Comparison of ENCODE assay signal across 24 cellular contexts in genomic region chr7:78062214-78062613, GRCh38.
"Had no signal": no experiment of that assay in that cellular context is flagged by ENCODE, and none has a peak within 500 bp of the region (broad histone marks: within the 10 kb centered on the region; RNA-seq: fewer than 3 reads in every experiment).

No MANE protein-coding gene starts in this region.

- H3K4me1 Mint-ChIP-seq: activated CD4-positive, alpha-beta T cell treated with anti-CD3 and anti-CD28 coated beads, Interleukin-2, amount 10 ng/mL, durations not matched to agents 7 days and 5 days; activated naive CD8-positive, alpha-beta T cell treated with anti-CD3 and anti-CD28 coated beads, Interleukin-2, amount 50 U/mL, for 24 hours; brain; central memory CD8-positive, alpha-beta T cell had no signal

- H3K9me3 Mint-ChIP-seq: activated CD4-positive, alpha-beta memory T cell treated with anti-CD3 and anti-CD28 coated beads for 36 hours; activated CD4-positive, alpha-beta T cell treated with anti-CD3 and anti-CD28 coated beads, Interleukin-2, amount 10 ng/mL, durations not matched to agents 7 days and 5 days; activated naive CD4-positive, alpha-beta T cell treated with anti-CD3 and anti-CD28 coated beads, Interleukin-2, amount 50 U/mL, for 72 hours; activated naive CD8-positive, alpha-beta T cell treated with anti-CD3 and anti-CD28 coated beads, Interleukin-2, amount 50 U/mL, for 24 hours; activated T-cell treated with anti-CD3 and anti-CD28 coated beads, Interleukin-2, amount 50 U/mL, for 4 hours; central memory CD8-positive, alpha-beta T cell had no signal

- H3K27me3 Mint-ChIP-seq: brain had no signal

- H3K36me3 Mint-ChIP-seq: activated CD4-positive, alpha-beta memory T cell treated with anti-CD3 and anti-CD28 coated beads for 36 hours; activated naive CD4-positive, alpha-beta T cell treated with anti-CD3 and anti-CD28 coated beads, Interleukin-2, amount 50 U/mL, for 72 hours had no signal

- ATAC-seq: activated naive CD4-positive, alpha-beta T cell treated with anti-CD3 and anti-CD28 coated beads, Interleukin-2, amount 50 U/mL, for 72 hours; activated naive CD8-positive, alpha-beta T cell treated with anti-CD3 and anti-CD28 coated beads, Interleukin-2, amount 50 U/mL, for 24 hours; activated T-cell treated with anti-CD3 and anti-CD28 coated beads, Interleukin-2, amount 50 U/mL, for 4 hours; Panc1; Right ventricle myocardium inferior had no signal

- DNase-seq: activated CD4-positive, alpha-beta memory T cell treated with anti-CD3 and anti-CD28 coated beads for 36 hours; activated CD4-positive, alpha-beta T cell treated with anti-CD3 and anti-CD28 coated beads, Interleukin-2, amount 10 ng/mL, durations not matched to agents 7 days and 5 days; activated CD4-positive, CD25-positive, alpha-beta regulatory T cell; activated CD8-positive, alpha-beta memory T cell treated with anti-CD3 and anti-CD28 coated beads for 24 hours; activated effector memory CD4-positive, alpha-beta T cell treated with anti-CD3 and anti-CD28 coated beads, Interleukin-2, amount 50 U/mL, for 16 hours; activated naive CD4-positive, alpha-beta T cell treated with Interleukin-2 at 50 U/mL for 16 hours; activated naive CD8-positive, alpha-beta T cell treated with anti-CD3 and anti-CD28 coated beads, Interleukin-2, amount 50 U/mL, for 24 hours; activated T-cell treated with anti-CD3 and anti-CD28 coated beads, Interleukin-2, amount 50 U/mL, for 4 hours; amniotic stem cell; Karpas-422; NCI-H1105 treated with DMSO at 0.1 percent for 48 hours; NCI-H1436 treated with DMSO at 0.1 percent for 48 hours; NCI-H187; NCI-H510A treated with DMSO at 0.1 percent for 48 hours; OCI-M1; RPMI8226; SJCRH30; SK-N-SH; T-helper 1 cell had no signal

- H3K27ac Mint-ChIP-seq: activated CD4-positive, alpha-beta memory T cell treated with anti-CD3 and anti-CD28 coated beads for 36 hours; activated CD4-positive, alpha-beta T cell treated with anti-CD3 and anti-CD28 coated beads, Interleukin-2, amount 10 ng/mL, durations not matched to agents 7 days and 5 days; activated naive CD4-positive, alpha-beta T cell treated with anti-CD3 and anti-CD28 coated beads, Interleukin-2, amount 50 U/mL, for 72 hours; activated naive CD8-positive, alpha-beta T cell treated with anti-CD3 and anti-CD28 coated beads, Interleukin-2, amount 50 U/mL, for 24 hours; brain had no signal

- H3K4me3 Mint-ChIP-seq: activated CD4-positive, alpha-beta memory T cell treated with anti-CD3 and anti-CD28 coated beads for 36 hours; activated CD4-positive, alpha-beta T cell treated with anti-CD3 and anti-CD28 coated beads, Interleukin-2, amount 10 ng/mL, durations not matched to agents 7 days and 5 days; activated naive CD8-positive, alpha-beta T cell treated with anti-CD3 and anti-CD28 coated beads, Interleukin-2, amount 50 U/mL, for 24 hours; activated T-cell treated with anti-CD3 and anti-CD28 coated beads, Interleukin-2, amount 50 U/mL, for 4 hours; brain; central memory CD8-positive, alpha-beta T cell had no signal
